Comparison of ENCODE assay signal across 1 cellular context in genomic region chr16:69131749-69132423, GRCh38.
A peak's percentile ranks its signal among the peaks of the same experiment; 100 is the strongest.
TF ChIP-seq lines count a peak whose summit lies in the region.

No MANE protein-coding gene starts in this region.

TF ChIP-seq in K562, 482 proteins besides CTCF, POLR2A, EP300 and RAD21 (continued from another document and continues in another):
- TF ChIP-seq ZNF318 (IDR thresholded peaks at IDR 0.05; ENCODE audit: borderline replicate concordance in 1 of 2, low read depth in 1 of 2) (no peak), CREM (IDR thresholded peaks at IDR 0.05; ENCODE audit: low read depth) (peak; percentile 42; the same call in 1 of the 2 replicates), SMAD3 (CRISPR knock-in tag; conservative IDR thresholded peaks at IDR 0.05) (0 out of 2 replicates have a peak, but pooled peaks have one; percentile 14), PRDM10 (IDR thresholded peaks at IDR 0.05; ENCODE audit: partially characterized antibody) (peak; percentile 5), ARID1B (IDR thresholded peaks at IDR 0.05) (peak; percentile 73; the same call in 1 of the 2 replicates), CC2D1A (IDR thresholded peaks at IDR 0.05) (0 out of 2 replicates have a peak, but pooled peaks have one; percentile 14), DEAF1 (CRISPR knock-in tag; IDR thresholded peaks at IDR 0.05) (peak; percentile 15; the same call in 1 of the 2 replicates), LARP7 (IDR thresholded peaks at IDR 0.05) (0 out of 2 replicates have a peak, but pooled peaks have one; percentile 86), ZSCAN29 (IDR thresholded peaks at IDR 0.05) (peak; percentile 28; the same call in 1 of the 2 replicates), RBM25 (IDR thresholded peaks at IDR 0.05; ENCODE audit: low read depth, low read length, severe bottlenecking) (no peak), TAF1 (IDR thresholded peaks at IDR 0.05; ENCODE audit: control insufficient read depth, extremely low read depth, insufficient read depth, low read length, severe bottlenecking) (peak; percentile 13), ZBTB5 (IDR thresholded peaks at IDR 0.05) (peak; percentile 44; the same call in 1 of the 2 replicates), YBX1 (IDR thresholded peaks at IDR 0.05) (no peak), TRIM24 (IDR thresholded peaks at IDR 0.05) (peak in 1 of 2 experiments; percentile 46; a peak in 1 of 4 replicates), STAT6 (CRISPR knock-in tag; IDR thresholded peaks at IDR 0.05) (no peak), TRIM25 (IDR thresholded peaks at IDR 0.05; ENCODE audit: borderline replicate concordance) (peak; percentile 94; the same call in 1 of the 2 replicates), TAF7 (tag; IDR thresholded peaks at IDR 0.05) (peak; percentile 77), RBM22 (IDR thresholded peaks at IDR 0.05; ENCODE audit: low read depth, low read length, poor library complexity, severe bottlenecking) (peak; percentile 84), NUFIP1 (IDR thresholded peaks at IDR 0.05; ENCODE audit: partially characterized antibody) (no peak), TCF7L2 (IDR thresholded peaks at IDR 0.05; ENCODE audit: low read depth, low read length) (no peak), SAFB (IDR thresholded peaks at IDR 0.05; ENCODE audit: borderline replicate concordance, low read depth, low read length) (no peak), C11orf30 (IDR thresholded peaks at IDR 0.05; ENCODE audit: low read depth) (no peak), SMARCE1 (IDR thresholded peaks at IDR 0.05) (peak; percentile 73), CREBBP (IDR thresholded peaks at IDR 0.05; ENCODE audit: low read depth, low read length) (no peak), CHD1 (IDR thresholded peaks at IDR 0.05; ENCODE audit: low read length) (peak; percentile 54), ZNF77 (CRISPR knock-in tag; IDR thresholded peaks at IDR 0.05) (no peak), ATF4 (CRISPR knock-in tag; IDR thresholded peaks at IDR 0.05) (0 out of 2 replicates have a peak, but pooled peaks have one; percentile 34), PHF8 (IDR thresholded peaks at IDR 0.05; ENCODE audit: borderline replicate concordance, low read length) (peak; percentile 55), NKRF (IDR thresholded peaks at IDR 0.05; ENCODE audit: borderline replicate concordance) (peak; percentile 80), ETV1 (tag; conservative IDR thresholded peaks at IDR 0.05; ENCODE audit: low read depth) (0 out of 2 replicates have a peak, but pooled peaks have one; percentile 9)
